Comparison of ENCODE assay signal across 10 cellular contexts in the genomic region with DNA sequence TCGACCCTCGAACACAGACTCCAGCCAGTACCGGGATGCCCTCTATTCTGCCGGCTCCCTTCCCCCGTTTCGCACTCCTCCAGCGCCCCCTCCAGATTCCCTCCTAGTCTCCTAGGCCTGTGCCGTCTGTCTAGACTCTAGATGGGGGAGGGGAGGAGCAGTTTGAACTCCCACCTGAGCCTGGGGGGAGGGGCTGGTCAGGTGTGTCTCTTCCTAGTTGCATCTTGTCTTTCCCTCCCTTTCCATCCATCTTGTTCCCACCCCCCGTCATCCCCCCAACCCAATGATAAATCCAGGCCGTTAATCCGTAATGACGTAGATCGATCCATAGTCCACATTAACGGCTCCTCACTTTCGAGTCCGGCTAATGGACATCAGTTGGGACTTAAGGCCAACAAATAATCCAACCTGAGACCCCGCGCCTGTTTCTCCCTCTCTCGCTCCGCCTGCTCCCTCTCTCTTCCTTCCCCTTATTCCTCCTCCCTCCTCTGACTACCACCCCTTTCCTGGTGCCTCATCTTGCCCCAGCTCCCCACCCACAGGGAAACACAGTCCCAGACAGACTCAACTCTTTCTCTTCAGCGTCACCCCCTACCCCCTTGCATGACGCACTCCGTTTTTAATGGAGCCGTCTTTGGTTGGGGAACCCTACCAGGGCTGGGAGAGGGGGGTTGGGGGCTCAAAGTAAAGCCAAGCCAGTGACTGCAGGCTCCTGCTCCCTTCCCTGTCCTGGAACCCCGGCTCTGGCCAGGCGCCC. TPM values are rescaled to one million over a fixed set of nuclear protein-coding genes. Genes with fewer than 3 reads are reported as not detected.
DNase-seq lines count a peak whose midpoint lies in the region; ATAC-seq and TF ChIP-seq lines count a peak whose summit lies in the region.
"Had no signal": no experiment of that assay in that cellular context is flagged by ENCODE, and none has a peak within 500 bp of the region (broad histone marks: within the 10 kb centered on the region; RNA-seq: fewer than 3 reads in every experiment).

No MANE protein-coding gene starts in this region.

- no peak for TF ChIP-seq POLR2A in heart left ventricle (IDR thresholded peaks at IDR 0.05)
- TF ChIP-seq POLR2A in vagina (IDR thresholded peaks at IDR 0.05), result no peak

- no peak overlapping the region for H2BK15ac ChIP-seq in mesendoderm (replicated peaks; ENCODE audit: low read depth)

- no peaks in the 10 kb centered on the region for H3K9me3 ChIP-seq in heart left ventricle
- H3K9me3 ChIP-seq in ascending aorta, result no peaks in the 10 kb centered on the region
- H3K9me3 ChIP-seq in vagina, result no peaks in the 10 kb centered on the region

- no peak overlapping the region for H3K4ac ChIP-seq in mesendoderm (ENCODE audit: low read depth, low read length)

- H3K18ac ChIP-seq in mesendoderm (ENCODE audit: low read length), result no peak overlapping the region

- intact Hi-C loops in heart left ventricle (cut with DNase I), result loop anchor here in 1 of 10 donors (5.0 kb wide), 1 partner anchor 260 kb away; no protein-coding TSS in a partner anchor
- intact Hi-C loops in Right ventricle myocardium inferior (cut with DNase I), result loop anchor here (10.0 kb wide), 1 partner anchor 242 kb away; no protein-coding TSS in a partner anchor
- intact Hi-C loops in ascending aorta (cut with DNase I), result no loop called here
- intact Hi-C loops in vagina (cut with DNase I), result loop anchor here (5.0 to 10.0 kb wide), 2 partner anchors 260 to 572 kb away; no protein-coding TSS in a partner anchor

- H3K9ac ChIP-seq in mesendoderm (ENCODE audit: low read length), result no peak overlapping the region

- H3K27ac ChIP-seq in heart left ventricle (peak overlapping the region in 4 of 12 donors; percentile 8 to 97 (median 42)), ascending aorta (peak overlapping the region; percentile 45 to 72), mesendoderm (ENCODE audit: low read depth, low read length) (no peak overlapping the region), vagina (no peak overlapping the region), foreskin keratinocyte (no peak overlapping the region)

- H4K5ac ChIP-seq in mesendoderm (ENCODE audit: low read length), result no peak overlapping the region

- no peak overlapping the region for H2BK5ac ChIP-seq in mesendoderm (ENCODE audit: low read length)

- H3K79me1 ChIP-seq in mesendoderm (ENCODE audit: low read length), result no peaks in the 10 kb centered on the region

- no peak overlapping the region for H3K23ac ChIP-seq in mesendoderm (ENCODE audit: low read length)

- H4K8ac ChIP-seq in mesendoderm (ENCODE audit: low read depth, low read length), result no peak overlapping the region

- no peak overlapping the region for H2BK120ac ChIP-seq in mesendoderm (ENCODE audit: low read depth, low read length)

- peaks cover 0 to 48% (median 20%) of the 10 kb centered on the region in 12 donors for H3K4me1 ChIP-seq in heart left ventricle
- peaks cover 9 to 19% of the 10 kb centered on the region in 2 donors for H3K4me1 ChIP-seq in ascending aorta
- peaks cover 11% of the 10 kb centered on the region for H3K4me1 ChIP-seq in mesendoderm (ENCODE audit: control insufficient read depth, low read depth, low read length)
- H3K4me1 ChIP-seq in vagina, result peaks cover 39% of the 10 kb centered on the region
- no peaks in the 10 kb centered on the region for H3K4me1 ChIP-seq in foreskin keratinocyte

- H3K4me2 ChIP-seq in mesendoderm (ENCODE audit: low read length), result no peak overlapping the region

- 6 to 10% (median 7%) methylated on average over 24 to 26 of the region's 26 CpGs for WGBS in heart left ventricle, 4 donors
- no CpG with 5 or more reads among the region's 26 CpGs for WGBS in mesendoderm (ENCODE audit: extremely low coverage, insufficient coverage, low lambda C conversion rate)

- ATAC-seq in heart left ventricle, result no peak
- ATAC-seq in Right ventricle myocardium inferior, result no peak
- ATAC-seq in foreskin keratinocyte, result no peak

- H3K27me3 ChIP-seq in heart left ventricle (peaks cover 74 to 100% (median 98%) of the 10 kb centered on the region in 9 donors), ascending aorta (no peaks in the 10 kb centered on the region), mesendoderm (ENCODE audit: insufficient read depth, low read length, poor library complexity) (peaks cover 86% of the 10 kb centered on the region), vagina (peaks cover 6% of the 10 kb centered on the region), foreskin keratinocyte (peaks cover 100% of the 10 kb centered on the region)

- H2AK5ac ChIP-seq in mesendoderm (ENCODE audit: low read length), result no peak overlapping the region

- no peaks in the 10 kb centered on the region for H3K79me2 ChIP-seq in mesendoderm (ENCODE audit: control insufficient read depth, insufficient read depth, low read length)

- no peak for DNase-seq in heart left ventricle
- DNase-seq in Right ventricle myocardium inferior (ENCODE audit: missing footprints), result no peak
- DNase-seq in ascending aorta (ENCODE audit: low spot score in 2 of 2), result no peak
- DNase-seq in mesendoderm, result no peak
- no peak for DNase-seq in vagina (ENCODE audit: extremely low spot score in 2 of 2)
- no peak for DNase-seq in foreskin keratinocyte
- DNase-seq in D341Med (ENCODE audit: low spot score), result no peak
- DNase-seq in effector CD4-positive, alpha-beta T cell, result no peak
- DNase-seq: left cardiac atrium had no signal

- H3K4me3 ChIP-seq in heart left ventricle, result peak overlapping the region in 11 of 12 donors; percentile 14 to 62 (median 49)
- peak overlapping the region; percentile 59 to 81 for H3K4me3 ChIP-seq in ascending aorta
- no peak overlapping the region for H3K4me3 ChIP-seq in mesendoderm (ENCODE audit: low read length)
- peak overlapping the region; percentile 42 to 45 for H3K4me3 ChIP-seq in vagina

- peak overlapping the region; percentile 22 for H3K56ac ChIP-seq in mesendoderm (ENCODE audit: low read length)

- TF ChIP-seq CTCF in heart left ventricle (IDR thresholded peaks at IDR 0.05), result no peak
- no peak for TF ChIP-seq CTCF in ascending aorta (IDR thresholded peaks at IDR 0.05)
- no peak for TF ChIP-seq CTCF in vagina (IDR thresholded peaks at IDR 0.05)
- no peak for TF ChIP-seq CTCF in foreskin keratinocyte (conservative IDR thresholded peaks at IDR 0.05)

- H3K36me3 ChIP-seq in heart left ventricle (no peaks in the 10 kb centered on the region), ascending aorta (peaks cover 0 to 8% of the 10 kb centered on the region in 2 donors), mesendoderm (ENCODE audit: control insufficient read depth, insufficient read depth, low read length) (no peaks in the 10 kb centered on the region), vagina (no peaks in the 10 kb centered on the region)

RNA-seq across cellular contexts. Expression of a gene that starts 3.3 kb away (rescaled TPM):
- total RNA-seq in heart left ventricle (1 to 10 TPM in 1 of 9 donors, under 1 TPM in 2, not detected in 6; 0.17 to 1.0 (median 0.35) TPM), Right ventricle myocardium inferior (not detected), ascending aorta (0.53 TPM), vagina (0.74 TPM), foreskin keratinocyte (not detected in 2 replicates)
- polyA plus RNA-seq in heart left ventricle (under 1 TPM; 0.04 to 0.08 TPM), foreskin keratinocyte (not detected in 2 replicates)
- not detected for polyA plus RNA-seq in mesendoderm (2013, experiment 1 of 2)
- not detected for polyA plus RNA-seq in mesendoderm (2013, experiment 2 of 2)
- total RNA-seq: temporal lobe had no signal

RNA-seq across cellular contexts. Expression of a gene that starts 6.9 kb away (rescaled TPM):
- total RNA-seq in heart left ventricle, result 1 to 10 TPM in 7 of 9 donors, under 1 TPM in 2; 0.11 to 5.5 (median 2.0) TPM
- polyA plus RNA-seq in heart left ventricle, result 1 to 10 TPM in 1 of 2 donors, under 1 TPM in 1; 0.61 to 2.0 TPM
- 1.2 TPM for total RNA-seq in Right ventricle myocardium inferior
- total RNA-seq in ascending aorta, result 19.3 TPM
- 0.03 TPM for polyA plus RNA-seq in mesendoderm (2013, experiment 1 of 2)
- polyA plus RNA-seq in mesendoderm (2013, experiment 2 of 2), result not detected
- total RNA-seq in vagina, result 17.7 TPM
- total RNA-seq in foreskin keratinocyte, result 0.04 and 0.48 TPM in 2 replicates
- polyA plus RNA-seq in foreskin keratinocyte, result 0.02 and 0.09 TPM in 2 replicates
- total RNA-seq: temporal lobe had no signal

RNA-seq across cellular contexts. Expression of a gene that starts 7.9 kb away (rescaled TPM):
- total RNA-seq in heart left ventricle (1 to 10 TPM in 2 of 9 donors, under 1 TPM in 6, not detected in 1; 0.30 to 2.0 (median 0.62) TPM), Right ventricle myocardium inferior (0.57 TPM), ascending aorta (5.1 TPM), vagina (1.2 TPM), foreskin keratinocyte (not detected in 2 replicates)
- polyA plus RNA-seq in heart left ventricle (under 1 TPM; 0.38 to 0.57 TPM), foreskin keratinocyte (not detected in 2 replicates)
- not detected for polyA plus RNA-seq in mesendoderm (2013, experiment 1 of 2)
- not detected for polyA plus RNA-seq in mesendoderm (2013, experiment 2 of 2)
- total RNA-seq: temporal lobe had no signal

RNA-seq across cellular contexts. Expression of a gene that starts 13.9 kb away (rescaled TPM):
- total RNA-seq in heart left ventricle (under 1 TPM in 4 of 9 donors, not detected in 5; 0.25 to 0.88 (median 0.55) TPM), Right ventricle myocardium inferior (0.41 TPM), ascending aorta (15.0 TPM), vagina (3.2 TPM), foreskin keratinocyte (0.28 and 0.54 TPM in 2 replicates)
- polyA plus RNA-seq in heart left ventricle (under 1 TPM; 0.12 to 0.46 TPM), foreskin keratinocyte (0.37 and 0.81 TPM in 2 replicates)
- polyA plus RNA-seq in mesendoderm (2013, experiment 1 of 2), result not detected
- 0.04 TPM for polyA plus RNA-seq in mesendoderm (2013, experiment 2 of 2)
- total RNA-seq: temporal lobe had no signal

RNA-seq across cellular contexts. Expression of a gene that starts 18.2 kb away (rescaled TPM):
- total RNA-seq in heart left ventricle (not detected), Right ventricle myocardium inferior (not detected), ascending aorta (not detected), vagina (not detected), foreskin keratinocyte (not detected in 2 replicates)
- polyA plus RNA-seq in heart left ventricle (not detected), foreskin keratinocyte (not detected in 2 replicates)
- polyA plus RNA-seq in mesendoderm (2013, experiment 1 of 2), result not detected
- not detected for polyA plus RNA-seq in mesendoderm (2013, experiment 2 of 2)

Comparison
In these comparisons a context has a peak if more than half of its experiments do, and no peak if none do; other contexts are left out.
1. H3K27ac ChIP-seq: peak in ascending aorta (2 of 2); none in mesendoderm (single experiment), vagina (single experiment) and foreskin keratinocyte (single experiment).